In genomic region chr12:104091136-104091535, GRCh38 we compare ENCODE assay signal across 17 cellular contexts. TPM values are rescaled to one million over a fixed set of nuclear protein-coding genes. Genes with fewer than 3 reads are reported as not detected.
DNase-seq lines count a peak whose midpoint lies in the region; ATAC-seq, FAIRE-seq and TF ChIP-seq lines count a peak whose summit lies in the region.
"Had no signal": no experiment of that assay in that cellular context is flagged by ENCODE, and none has a peak within 500 bp of the region (broad histone marks: within the 10 kb centered on the region; RNA-seq: fewer than 3 reads in every experiment).

No MANE protein-coding gene starts in this region.

- no peaks in the 10 kb centered on the region for H3K27me3 Mint-ChIP-seq in nephron progenitor cell (ENCODE audit: low read depth, poor library complexity)
- H3K27me3 Mint-ChIP-seq: CD8-positive, alpha-beta memory T cell had no signal

- H3K36me3 Mint-ChIP-seq in nephron progenitor cell (ENCODE audit: low read depth) = peaks cover 28% of the 10 kb centered on the region

- no peaks in the 10 kb centered on the region for H3F3A ChIP-seq in smooth muscle cell (ENCODE audit: low read depth)

- H3K27me3 ChIP-seq in cardiac muscle cell (no peaks in the 10 kb centered on the region), heart right ventricle (no peaks in the 10 kb centered on the region), H1 (replicated peaks in 1 of 4; ENCODE audit: control insufficient read depth in 3 of 4, extremely low read depth in 1 of 4, insufficient read depth in 3 of 4, low read length in 3 of 4) (peaks cover 0 to 1% (median 0%) of the 10 kb centered on the region in 4 experiments; a peak in 1 of 7 replicates), smooth muscle cell (ENCODE audit: low read depth) (no peaks in the 10 kb centered on the region)
- H3K27me3 ChIP-seq: BLaER1 had no signal

- peak overlapping the region; percentile 83 for H3K27ac ChIP-seq in cardiac muscle cell
- H3K27ac ChIP-seq in heart right ventricle = no peak overlapping the region
- H3K27ac ChIP-seq in H1 (ENCODE audit: low read depth, low read length) = no peak overlapping the region
- H3K27ac ChIP-seq in smooth muscle cell (ENCODE audit: low read depth) = no peak overlapping the region
- H3K27ac ChIP-seq: BLaER1, GM23248 had no signal

- no peak for TF ChIP-seq EP300 in H1 (IDR thresholded peaks at IDR 0.05; ENCODE audit: borderline replicate concordance in 1 of 2, low read depth in 2 of 2, low read length in 2 of 2)

- TF ChIP-seq CTCF in cardiac muscle cell (IDR thresholded peaks at IDR 0.05; ENCODE audit: low read depth, low read length) (no peak), heart right ventricle (IDR thresholded peaks at IDR 0.05) (no peak), H1 (IDR thresholded peaks at IDR 0.05; ENCODE audit: control extremely low read depth in 1 of 3, insufficient read depth in 1 of 3, low read depth in 1 of 3, low read length in 3 of 3) (no peak), nephron progenitor cell (IDR thresholded peaks at IDR 0.05) (no peak), smooth muscle cell (IDR thresholded peaks at IDR 0.05; ENCODE audit: borderline replicate concordance, insufficient read depth, poor library complexity, severe bottlenecking) (no peak)

- no peak overlapping the region for H2BK20ac ChIP-seq in H1 (ENCODE audit: low read length)

- H2BK120ac ChIP-seq in H1 (replicated peaks; ENCODE audit: low read depth, low read length) = no peak overlapping the region

- TF ChIP-seq POLR2A in H1 (IDR thresholded peaks at IDR 0.05; ENCODE audit: control extremely low read depth in 1 of 2, low read depth in 2 of 2, low read length in 2 of 2) = no peak

- peak overlapping the region; percentile 19; the same call in 1 of the 2 replicates for H2BK15ac ChIP-seq in H1 (ENCODE audit: low read length)

- H3K4me1 ChIP-seq in cardiac muscle cell (ENCODE audit: low read depth) (no peaks in the 10 kb centered on the region), heart right ventricle (no peaks in the 10 kb centered on the region), H1 (replicated peaks in 1 of 4; ENCODE audit: control insufficient read depth in 3 of 4, insufficient read depth in 4 of 4, low read length in 3 of 4) (no peaks in the 10 kb centered on the region), smooth muscle cell (ENCODE audit: low read depth) (peaks cover 5% of the 10 kb centered on the region)
- H3K4me1 ChIP-seq: BLaER1, Caco-2, HAP-1 had no signal

- CTCF ChIA-PET in H1 (lab: Charles Lee; ENCODE audit: partially characterized antibody) = interaction anchor here (1.4 to 3.2 kb wide), 3 partner anchors 9 to 35 kb away, joined by 5 to 15 read pairs (median 6); no protein-coding TSS in a partner anchor

- no peak overlapping the region for H3K4me3 Mint-ChIP-seq in nephron progenitor cell
- H3K4me3 Mint-ChIP-seq: CD8-positive, alpha-beta memory T cell had no signal

- no peak overlapping the region for H4K91ac ChIP-seq in H1 (replicated peaks; ENCODE audit: insufficient read length, low read length)

- POLR2A ChIA-PET in H1 (lab: Charles Lee; ENCODE audit: partially characterized antibody) = no interaction called here

- H3K4ac ChIP-seq in H1 (replicated peaks; ENCODE audit: insufficient read length, low read depth, low read length) = no peak overlapping the region

- no peaks in the 10 kb centered on the region for H3K23me2 ChIP-seq in H1 (ENCODE audit: low read depth, low read length)

- H3K4me2 ChIP-seq in H1 (ENCODE audit: insufficient read depth in 1 of 2, low read depth in 2 of 2, low read length in 2 of 2) (no peak overlapping the region), smooth muscle cell (no peak overlapping the region)
- H3K4me2 ChIP-seq: BLaER1 had no signal

- H3K9me3 ChIP-seq in cardiac muscle cell (ENCODE audit: low read depth) (no peaks in the 10 kb centered on the region), heart right ventricle (no peaks in the 10 kb centered on the region), H1 (ENCODE audit: insufficient read depth in 2 of 2, low read depth in 1 of 2, low read length in 1 of 2) (no peaks in the 10 kb centered on the region), smooth muscle cell (replicated peaks; ENCODE audit: low read depth) (no peaks in the 10 kb centered on the region)
- H3K9me3 ChIP-seq: BLaER1, Caco-2, HAP-1 had no signal

- intact Hi-C loops in heart right ventricle (cut with DNase I) = loop anchor here in 3 of 10 donors (10.0 kb wide), 3 partner anchors 116 to 146 kb away; a partner anchor contains a TSS

- H3K27ac Mint-ChIP-seq in nephron progenitor cell = peak overlapping the region; percentile 23

- DNase-seq in cardiac muscle cell (ENCODE audit: low read depth in 1 of 2, low spot score in 1 of 2) = peak in 1 of 2 donors; percentile 25
- DNase-seq in heart right ventricle = no peak
- DNase-seq in H1 (ENCODE audit: low read depth in 1 of 2, low spot score in 2 of 2) = no peak
- no peak for DNase-seq in nephron progenitor cell
- no peak for DNase-seq in smooth muscle cell (lab: John Stamatoyannopoulos, UW; ENCODE audit: unreplicated experiment)
- DNase-seq in midbrain (lab: John Stamatoyannopoulos, UW) = no peak
- DNase-seq: 8988T; AML-193; Caco-2; CD8-positive, alpha-beta memory T cell; DMS53 had no signal

- no peak overlapping the region for H2BK12ac ChIP-seq in H1 (ENCODE audit: low read depth, low read length)

- H4K20me1 ChIP-seq in H1 (replicated peaks in 1 of 2; ENCODE audit: control insufficient read depth in 1 of 2, insufficient read depth in 2 of 2, low read length in 2 of 2) (no peaks in the 10 kb centered on the region), smooth muscle cell (ENCODE audit: low read depth) (no peaks in the 10 kb centered on the region)
- H4K20me1 ChIP-seq: BLaER1 had no signal

- no peak overlapping the region for H3K23ac ChIP-seq in H1 (ENCODE audit: insufficient read length)

- no peak overlapping the region for H3K14ac ChIP-seq in H1 (ENCODE audit: insufficient read length)

- no peak overlapping the region for H2AK5ac ChIP-seq in H1 (ENCODE audit: low read depth, low read length)

- H3K4me3 ChIP-seq in cardiac muscle cell (no peak overlapping the region), heart right ventricle (no peak overlapping the region), H1 (ENCODE audit: extremely low read depth in 1 of 4, insufficient read depth in 2 of 4, low read depth in 3 of 4, low read length in 4 of 4) (no peak overlapping the region), smooth muscle cell (no peak overlapping the region)
- H3K4me3 ChIP-seq: BLaER1, GM23248, HAP-1 had no signal

- H3K36me3 ChIP-seq in cardiac muscle cell (peaks cover 45% of the 10 kb centered on the region), heart right ventricle (peaks cover 0 to 100% (median 74%) of the 10 kb centered on the region in 9 donors), H1 (ENCODE audit: control insufficient read depth in 2 of 4, insufficient read depth in 4 of 4, low read length in 3 of 4) (no peaks in the 10 kb centered on the region), smooth muscle cell (ENCODE audit: low read depth) (peaks cover 48% of the 10 kb centered on the region)

- TF ChIP-seq RAD21 in H1 (IDR thresholded peaks at IDR 0.05 in 1 of 2, conservative IDR thresholded peaks at IDR 0.05 in 1 of 2; ENCODE audit: low read depth in 2 of 2, low read length in 2 of 2) = no peak

- no peaks in the 10 kb centered on the region for H3K79me1 ChIP-seq in H1 (ENCODE audit: low read depth, low read length)

- no peaks in the 10 kb centered on the region for H3K9me3 Mint-ChIP-seq in nephron progenitor cell
- H3K9me3 Mint-ChIP-seq: CD8-positive, alpha-beta memory T cell had no signal

- no peaks in the 10 kb centered on the region for H3K79me2 ChIP-seq in H1 (ENCODE audit: control insufficient read depth in 1 of 2, insufficient read depth in 2 of 2, low read length in 2 of 2)
- no peaks in the 10 kb centered on the region for H3K79me2 ChIP-seq in smooth muscle cell (ENCODE audit: low read depth)

- H3K4me1 Mint-ChIP-seq in nephron progenitor cell = peaks cover 4% of the 10 kb centered on the region

- no peak for ATAC-seq in heart right ventricle
- no peak for ATAC-seq in GM19463 (IDR thresholded peaks at IDR 0.05; ENCODE audit: unreplicated experiment)
- ATAC-seq: HepG2 had no signal

- no peak overlapping the region for H3K18ac ChIP-seq in H1 (ENCODE audit: extremely low read depth, low read length)

- no peak overlapping the region for H4K5ac ChIP-seq in H1 (ENCODE audit: insufficient read length, low read depth, low read length)

- H4K8ac ChIP-seq in H1 (ENCODE audit: extremely low read depth, insufficient read depth, low read length) = no peak overlapping the region

- H2AFZ ChIP-seq in H1 (ENCODE audit: low read length) (peak overlapping the region; percentile 26; the same call in 1 of the 2 replicates), smooth muscle cell (ENCODE audit: low read depth) (no peak overlapping the region)
- H2AFZ ChIP-seq: GM23248 had no signal

- WGBS in heart right ventricle, 2 donors = 85 to 92% methylated on average over 4 of the region's 4 CpGs
- WGBS in H1 (ENCODE audit: extremely low coverage in 1 of 2, insufficient coverage in 1 of 2, insufficient read length in 1 of 2, insufficient replicate concordance in 2 of 2, low coverage in 1 of 2, low lambda C conversion rate in 2 of 2, missing lambda C conversion rate in 1 of 2), 2 experiments = 85% methylated on average over 4 of the region's 4 CpGs; no CpG with 5 or more reads in 1 of the 2 experiments
- WGBS in smooth muscle cell (ENCODE audit: low lambda C conversion rate) = 92% methylated on average over 4 of the region's 4 CpGs

- no peak overlapping the region for H3K56ac ChIP-seq in H1 (replicated peaks; ENCODE audit: insufficient read length, low read depth, low read length)

- H3K9ac ChIP-seq in H1 (replicated peaks in 1 of 4; ENCODE audit: extremely low read depth in 1 of 4, low read depth in 3 of 4, low read length in 3 of 4) (no peak overlapping the region), smooth muscle cell (ENCODE audit: low read depth) (no peak overlapping the region)
- H3K9ac ChIP-seq: BLaER1, GM23248 had no signal

- no peak for FAIRE-seq in H1 (lab: Jason Lieb, UNC)
- FAIRE-seq: HTR-8/SVneo had no signal

- no peak overlapping the region for H2BK5ac ChIP-seq in H1 (ENCODE audit: low read depth, low read length)

RNA-seq across cellular contexts. Expression of gene HCFC2, which starts 26.8 kb away (rescaled TPM):
- total RNA-seq in cardiac muscle cell (11.1 and 14.7 TPM in 2 replicates), heart right ventricle (10 to 100 TPM in 9 of 10 donors, 1 to 10 TPM in 1; 8.6 to 13.6 (median 11.3) TPM), smooth muscle cell (17.8 and 30.1 TPM in 2 replicates)
- polyA plus RNA-seq in cardiac muscle cell (9.3 and 16.0 TPM in 2 replicates), heart right ventricle (10 to 100 TPM in 1 of 2 donors, 1 to 10 TPM in 1; 5.1 to 10.2 TPM), H1 (2011; rRNA removed) (0.46 and 0.62 TPM in 2 replicates), smooth muscle cell (9.1 and 11.4 TPM in 2 replicates)
- total RNA-seq in H1 (2021; fragmentation: NEBNext Ultra II Directional; extraction: Animal tissue kit (Norgen Biotek cat#: 25700)) = 1.8 and 2.5 TPM in 2 replicates
- 0.61 TPM for polyA plus RNA-seq in H1 (2011; cell fraction: cytosol; rRNA removed)
- 0.36 TPM for polyA plus RNA-seq in H1 (2011; cell fraction: nucleus; rRNA removed)
- polyA plus RNA-seq in H1 (2012, experiment 1 of 2) = 0.53 to 1.2 TPM (median 0.65 TPM) in 4 replicates
- polyA plus RNA-seq in H1 (2012, experiment 2 of 2) = not detected
- polyA plus RNA-seq in H1 (2013, experiment 1 of 2) = 0.81 TPM
- polyA plus RNA-seq in H1 (2013, experiment 2 of 2) = 0.68 TPM
- 1.0 and 2.4 TPM in 2 replicates for polyA minus RNA-seq in H1 (2011; rRNA and poly(A)+ RNA removed)
- 0.66 TPM for polyA minus RNA-seq in H1 (2011; cell fraction: cytosol; rRNA and poly(A)+ RNA removed)
- 2.2 TPM for polyA minus RNA-seq in H1 (2011; cell fraction: nucleus; rRNA and poly(A)+ RNA removed)

RNA-seq across cellular contexts. Expression of gene GLT8D2, which starts 41.1 kb away (rescaled TPM):
- total RNA-seq in cardiac muscle cell (3.2 and 5.9 TPM in 2 replicates), heart right ventricle (10 to 100 TPM in 2 of 10 donors, 1 to 10 TPM in 8; 3.5 to 16.0 (median 7.8) TPM), smooth muscle cell (43.0 and 52.7 TPM in 2 replicates)
- polyA plus RNA-seq in cardiac muscle cell (6.3 and 17.4 TPM in 2 replicates), heart right ventricle (10 to 100 TPM in 1 of 2 donors, 1 to 10 TPM in 1; 3.8 to 10.2 TPM), H1 (2011; rRNA removed) (5.0 and 9.8 TPM in 2 replicates), smooth muscle cell (41.2 and 47.7 TPM in 2 replicates)
- total RNA-seq in H1 (2021; fragmentation: NEBNext Ultra II Directional; extraction: Animal tissue kit (Norgen Biotek cat#: 25700)) = 5.7 and 6.8 TPM in 2 replicates
- polyA plus RNA-seq in H1 (2011; cell fraction: cytosol; rRNA removed) = 8.5 TPM
- polyA plus RNA-seq in H1 (2011; cell fraction: nucleus; rRNA removed) = 4.3 TPM
- polyA plus RNA-seq in H1 (2012, experiment 1 of 2) = 6.5 to 9.6 TPM (median 7.9 TPM) in 4 replicates
- polyA plus RNA-seq in H1 (2012, experiment 2 of 2) = 1.5 TPM
- polyA plus RNA-seq in H1 (2013, experiment 1 of 2) = 12.0 TPM
- 13.8 TPM for polyA plus RNA-seq in H1 (2013, experiment 2 of 2)
- polyA minus RNA-seq in H1 (2011; rRNA and poly(A)+ RNA removed) = 6.2 and 9.7 TPM in 2 replicates
- polyA minus RNA-seq in H1 (2011; cell fraction: cytosol; rRNA and poly(A)+ RNA removed) = 5.1 TPM
- polyA minus RNA-seq in H1 (2011; cell fraction: nucleus; rRNA and poly(A)+ RNA removed) = 4.0 TPM
- total RNA-seq: Caco-2, HepG2 had no signal
- polyA plus RNA-seq: CD8-positive, alpha-beta memory T cell; HepG2 had no signal

RNA-seq across cellular contexts. Expression of gene NFYB, which starts 46.9 kb away (rescaled TPM):
- total RNA-seq in cardiac muscle cell (86.2 and 115 TPM in 2 replicates), heart right ventricle (10 to 100 TPM; 16.1 to 53.9 (median 23.6) TPM), smooth muscle cell (16.6 and 22.6 TPM in 2 replicates)
- polyA plus RNA-seq in cardiac muscle cell (150 and 189 TPM in 2 replicates), heart right ventricle (10 to 100 TPM; 24.4 to 34.1 TPM), H1 (2011; rRNA removed) (12.4 and 29.1 TPM in 2 replicates), smooth muscle cell (19.7 and 20.2 TPM in 2 replicates)
- 42.2 and 43.5 TPM in 2 replicates for total RNA-seq in H1 (2021; fragmentation: NEBNext Ultra II Directional; extraction: Animal tissue kit (Norgen Biotek cat#: 25700))
- 36.9 TPM for polyA plus RNA-seq in H1 (2011; cell fraction: cytosol; rRNA removed)
- polyA plus RNA-seq in H1 (2011; cell fraction: nucleus; rRNA removed) = 11.3 TPM
- 25.4 to 47.2 TPM (median 27.7 TPM) in 4 replicates for polyA plus RNA-seq in H1 (2012, experiment 1 of 2)
- 5.8 TPM for polyA plus RNA-seq in H1 (2012, experiment 2 of 2)
- 24.2 TPM for polyA plus RNA-seq in H1 (2013, experiment 1 of 2)
- polyA plus RNA-seq in H1 (2013, experiment 2 of 2) = 25.9 TPM
- polyA minus RNA-seq in H1 (2011; rRNA and poly(A)+ RNA removed) = 15.0 and 28.7 TPM in 2 replicates
- 28.3 TPM for polyA minus RNA-seq in H1 (2011; cell fraction: cytosol; rRNA and poly(A)+ RNA removed)
- polyA minus RNA-seq in H1 (2011; cell fraction: nucleus; rRNA and poly(A)+ RNA removed) = 22.9 TPM
